ENCODE assay signal across 31 cellular contexts in genomic region chr17:80422981-80423380, GRCh38. TPM values are rescaled to one million over a fixed set of nuclear protein-coding genes. Genes with fewer than 3 reads are reported as not detected.
DNase-seq lines count a peak whose midpoint lies in the region; ATAC-seq, FAIRE-seq and TF ChIP-seq lines count a peak whose summit lies in the region.
"Had no signal": no experiment of that assay in that cellular context is flagged by ENCODE, and none has a peak within 500 bp of the region (broad histone marks: within the 10 kb centered on the region; RNA-seq: fewer than 3 reads in every experiment).

No MANE protein-coding gene starts in this region.

- ATAC-seq in GM12878 (no peak), left ventricle myocardium superior (peak; percentile 34)
- ATAC-seq in naive thymus-derived CD8-positive, alpha-beta T cell = no peak
- ATAC-seq: esophagus mucosa; natural killer cell treated with Interleukin-12 subunit alpha and Interleukin-12 subunit beta and Interleukin-15 and Interleukin-18, amount 100 ng/mL, for 72 hours; sciatic nerve; stimulated activated naive B cell treated with anti-CD40 and anti-IgM and Interleukin-4, amounts not matched to agents 10 μg/mL and 1 μg/mL and 100 μg/mL, for 72 hours had no signal

- H3K27me3 ChIP-seq in GM12878 (replicated peaks in 1 of 2; ENCODE audit: control insufficient read depth in 2 of 2, insufficient read depth in 2 of 2, low read length in 1 of 2) (no peaks in the 10 kb centered on the region), PC-9 (ENCODE audit: insufficient read depth, low read depth) (no peaks in the 10 kb centered on the region)
- H3K27me3 ChIP-seq: ovary, Peyer's patch, SJSA1, suprapubic skin had no signal

- H3K9ac ChIP-seq in GM12878 (ENCODE audit: control insufficient read depth, insufficient read depth, low read length) = no peak overlapping the region
- H3K9ac ChIP-seq: GM23248 had no signal

- intact Hi-C loops in GM12878 (cut with micrococcal nuclease; ENCODE audit: unreplicated experiment) (loop anchor here (10.0 kb wide), 1 partner anchor 312 kb away; no protein-coding TSS in a partner anchor), left ventricle myocardium superior (cut with micrococcal nuclease) (no loop called here), posterior vena cava (cut with DNase I) (loop anchor here in 1 of 2 donors (10.0 kb wide), 1 partner anchor 682 kb away; no protein-coding TSS in a partner anchor), PC-9 (cut with micrococcal nuclease; ENCODE audit: unreplicated experiment) (no loop called here)

- peaks cover 8 to 26% (median 18%) of the 10 kb centered on the region in 4 donors for H3K4me1 Mint-ChIP-seq in naive thymus-derived CD8-positive, alpha-beta T cell

- H3K9me3 ChIP-seq in GM12878 (replicated peaks; ENCODE audit: control insufficient read depth, insufficient read depth, low read length) (no peaks in the 10 kb centered on the region), PC-9 (ENCODE audit: insufficient read depth, low read depth) (no peaks in the 10 kb centered on the region)
- H3K9me3 ChIP-seq: ovary, Peyer's patch, SJSA1, suprapubic skin had no signal

- no peak for TF ChIP-seq EP300 in GM12878 (IDR thresholded peaks at IDR 0.05; ENCODE audit: borderline replicate concordance in 1 of 2, control insufficient read depth in 1 of 2, low read depth in 2 of 2, low read length in 2 of 2)

- CTCF ChIA-PET in GM12878 (lab: Yijun Ruan, JAX) (no interaction called here), PC-9 (lab: Charles Lee) (interaction anchor here (0.5 to 0.7 kb wide), 2 partner anchors 409 to 601 kb away, joined by 4 read pairs; no protein-coding TSS in a partner anchor)

- no peak overlapping the region for H3K4me2 ChIP-seq in GM12878 (ENCODE audit: control insufficient read depth, insufficient read depth)
- H3K4me2 ChIP-seq in PC-9 = no peak overlapping the region

- H3K27me3 Mint-ChIP-seq in naive thymus-derived CD8-positive, alpha-beta T cell = no peaks in the 10 kb centered on the region
- H3K27me3 Mint-ChIP-seq: activated CD4-positive, alpha-beta memory T cell treated with anti-CD3 and anti-CD28 coated beads for 36 hours; activated naive CD8-positive, alpha-beta T cell; natural killer cell treated with Interleukin-12 subunit alpha and Interleukin-12 subunit beta and Interleukin-15 and Interleukin-18, amount 100 ng/mL, for 72 hours; stimulated activated naive B cell treated with anti-CD40 and anti-IgM and Interleukin-4, amounts not matched to agents 10 μg/mL and 1 μg/mL and 100 μg/mL, for 72 hours had no signal

- FAIRE-seq in GM12878 (lab: Jason Lieb, UNC) = no peak
- FAIRE-seq: TTC549 had no signal

- H2AFZ ChIP-seq in GM12878 (ENCODE audit: control insufficient read depth, low read depth, low read length) = no peak overlapping the region
- no peak overlapping the region for H2AFZ ChIP-seq in PC-9
- H2AFZ ChIP-seq: GM23248 had no signal

- 0 out of 2 replicates have a peak, but pooled peaks have one; percentile 31 for TF ChIP-seq POLR2A in GM12878 (IDR thresholded peaks at IDR 0.05; ENCODE audit: low read depth, low read length)

- no peak for TF ChIP-seq RAD21 in GM12878 (IDR thresholded peaks at IDR 0.05; ENCODE audit: insufficient read depth, low read depth, low read length)

- H3K36me3 Mint-ChIP-seq in naive thymus-derived CD8-positive, alpha-beta T cell = peaks cover 0 to 11% (median 0%) of the 10 kb centered on the region in 3 donors
- H3K36me3 Mint-ChIP-seq: activated CD4-positive, alpha-beta memory T cell treated with anti-CD3 and anti-CD28 coated beads for 36 hours had no signal

- TF ChIP-seq CTCF in GM12878 (IDR thresholded peaks at IDR 0.05 in 2 of 3, conservative IDR thresholded peaks at IDR 0.05 in 1 of 3; ENCODE audit: control insufficient read depth in 2 of 3, extremely low read depth in 1 of 3, insufficient read depth in 1 of 3, low read depth in 3 of 3, low read length in 3 of 3) (no peak), PC-9 (conservative IDR thresholded peaks at IDR 0.05) (no peak)

- DNase-seq in CD1c-positive myeloid dendritic cell (ENCODE audit: extremely low spot score) (peak; percentile 30), GM12878 (ENCODE audit: low read depth, low spot score) (no peak), left ventricle myocardium superior (peak; percentile 54), posterior vena cava (ENCODE audit: low spot score) (peak; percentile 87), PC-9 (no peak), NCI-H510A treated with DMSO at 0.1 percent for 48 hours (lab: John Stamatoyannopoulos, UW) (no peak), NCI-H446 (lab: John Stamatoyannopoulos, UW) (no peak)
- no peak for DNase-seq in naive thymus-derived CD8-positive, alpha-beta T cell
- DNase-seq: activated CD4-positive, alpha-beta memory T cell treated with anti-CD3 and anti-CD28 coated beads for 36 hours; activated CD8-positive, alpha-beta memory T cell treated with anti-CD3 and anti-CD28 coated beads, Interleukin-2, amount 50 U/mL, for 4 hours; COR-L47; DND-41; foreskin melanocyte; GM23248; hippocampal formation; NCI-H1694 treated with DMSO at 0.1 percent for 48 hours; NCI-H526; stimulated activated CD4-positive, alpha-beta T cell treated with anti-CD3 and anti-CD28 coated beads, Interleukin-4, amount 100 ng/mL, for 4 hours; stimulated activated naive B cell treated with anti-CD40 and anti-IgM and Interleukin-4, amounts not matched to agents 10 μg/mL and 1 μg/mL and 100 μg/mL, for 72 hours had no signal

- H3F3A ChIP-seq in PC-9 (ENCODE audit: insufficient read depth, low read depth) = no peaks in the 10 kb centered on the region

- H3K36me3 ChIP-seq in GM12878 (ENCODE audit: control insufficient read depth in 2 of 2, insufficient read depth in 2 of 2, low read length in 1 of 2) (no peaks in the 10 kb centered on the region), PC-9 (ENCODE audit: low read depth) (no peaks in the 10 kb centered on the region)
- H3K36me3 ChIP-seq: ovary had no signal

- H3K27ac Mint-ChIP-seq in naive thymus-derived CD8-positive, alpha-beta T cell = peak overlapping the region in 1 of 10 donors; percentile 51
- H3K27ac Mint-ChIP-seq: activated CD4-positive, alpha-beta memory T cell treated with anti-CD3 and anti-CD28 coated beads for 36 hours; activated naive CD8-positive, alpha-beta T cell; natural killer cell treated with Interleukin-12 subunit alpha and Interleukin-12 subunit beta and Interleukin-15 and Interleukin-18, amount 100 ng/mL, for 72 hours; T-helper 1 cell treated with Interleukin-12 subunit alpha and Interleukin-12 subunit beta and Interleukin-4 antibody, amounts not matched to agents 30 μg/mL and 1 μg/mL, for 36 hours had no signal

- in situ Hi-C loops in GM12878 (cut with MboI) = no loop called here

- POLR2A ChIA-PET in GM12878 (lab: Charles Lee) (no interaction called here), PC-9 (lab: Charles Lee; ENCODE audit: unreplicated experiment) (no interaction called here)
- POLR2A ChIA-PET in naive thymus-derived CD8-positive, alpha-beta T cell (lab: Charles Lee) = interaction anchor here (1.2 kb wide), 1 partner anchor 8 kb away, joined by 6 read pairs; the partner anchor contains the start of gene ENDOV

- H3K27ac ChIP-seq in GM12878 (ENCODE audit: control insufficient read depth, insufficient read depth) (no peak overlapping the region), PC-9 (no peak overlapping the region)
- H3K27ac ChIP-seq: coronary artery, GM23248, ovary, Peyer's patch, SJSA1, suprapubic skin had no signal

- H3K4me3 ChIP-seq in GM12878 (no peak overlapping the region), PC-9 (no peak overlapping the region)
- H3K4me3 ChIP-seq: coronary artery, GM23248, ovary, Peyer's patch, SJSA1, suprapubic skin had no signal

- RAD21 ChIA-PET in GM12878 (lab: Charles Lee; ENCODE audit: unreplicated experiment) = no interaction called here

- H3K9me3 Mint-ChIP-seq in naive thymus-derived CD8-positive, alpha-beta T cell = no peaks in the 10 kb centered on the region
- H3K9me3 Mint-ChIP-seq: activated CD4-positive, alpha-beta memory T cell treated with anti-CD3 and anti-CD28 coated beads for 36 hours; natural killer cell treated with Interleukin-12 subunit alpha and Interleukin-12 subunit beta and Interleukin-15 and Interleukin-18, amount 100 ng/mL, for 72 hours; stimulated activated naive B cell treated with anti-CD40 and anti-IgM and Interleukin-4, amounts not matched to agents 10 μg/mL and 1 μg/mL and 100 μg/mL, for 72 hours; T-helper 1 cell treated with Interleukin-12 subunit alpha and Interleukin-12 subunit beta and Interleukin-4 antibody, amounts not matched to agents 30 μg/mL and 1 μg/mL, for 36 hours had no signal

- H3K79me2 ChIP-seq in GM12878 (ENCODE audit: control insufficient read depth, insufficient read depth, low read length) (no peaks in the 10 kb centered on the region), PC-9 (ENCODE audit: low read depth) (no peaks in the 10 kb centered on the region)

- peaks cover 3% of the 10 kb centered on the region for H3K4me1 ChIP-seq in GM12878 (ENCODE audit: control insufficient read depth, insufficient read depth, low read length)
- no peaks in the 10 kb centered on the region for H3K4me1 ChIP-seq in PC-9 (replicated peaks; ENCODE audit: insufficient read depth)
- H3K4me1 ChIP-seq: SJSA1 had no signal

- H3K4me3 Mint-ChIP-seq in naive thymus-derived CD8-positive, alpha-beta T cell = no peak overlapping the region
- H3K4me3 Mint-ChIP-seq: activated CD4-positive, alpha-beta memory T cell treated with anti-CD3 and anti-CD28 coated beads for 36 hours; activated naive CD8-positive, alpha-beta T cell; natural killer cell treated with Interleukin-12 subunit alpha and Interleukin-12 subunit beta and Interleukin-15 and Interleukin-18, amount 100 ng/mL, for 72 hours; stimulated activated naive B cell treated with anti-CD40 and anti-IgM and Interleukin-4, amounts not matched to agents 10 μg/mL and 1 μg/mL and 100 μg/mL, for 72 hours; T-helper 1 cell treated with Interleukin-12 subunit alpha and Interleukin-12 subunit beta and Interleukin-4 antibody, amounts not matched to agents 30 μg/mL and 1 μg/mL, for 36 hours had no signal

- no peaks in the 10 kb centered on the region; the same call in 1 of the 2 replicates for H4K20me1 ChIP-seq in GM12878 (ENCODE audit: control insufficient read depth, insufficient read depth)
- H4K20me1 ChIP-seq in PC-9 (ENCODE audit: insufficient read depth) = no peaks in the 10 kb centered on the region

- SMC1A ChIA-PET in GM12878 (lab: Charles Lee; ENCODE audit: uncharacterized antibody, unreplicated experiment) = no interaction called here

- BruUV-seq in GM12878 (replicated peaks; lab: Mats Ljungman, UMichigan) (no TSS peak), PC-9 (replicated peaks; lab: Mats Ljungman, UMichigan) (no TSS peak)

- WGBS in GM12878 (ENCODE audit: insufficient coverage, insufficient replicate concordance, low lambda C conversion rate, missing lambda C conversion rate) = 61% methylated on average over 18 of the region's 20 CpGs

- no peaks in the 10 kb centered on the region for H3K9me2 ChIP-seq in PC-9 (ENCODE audit: insufficient read depth)

RNA-seq across cellular contexts. Expression of gene ENDOV, which starts 8.0 kb away (rescaled TPM):
- 27.5 and 31.4 TPM in 2 replicates for total RNA-seq in GM12878 (2013; cell fraction: nucleolus; rRNA removed)
- 7.3 and 10.1 TPM in 2 replicates for total RNA-seq in GM12878 (2014; rRNA removed)
- 3.0 and 3.8 TPM in 2 replicates for total RNA-seq in GM12878 (2014; rRNA removed; fragmentation: Illumina TruSeq; extraction: Trizol)
- total RNA-seq in GM12878 (2021) = 10.7 and 11.9 TPM in 2 replicates
- 5.6 TPM for polyA plus RNA-seq in GM12878 (2011; ENCODE audit: low read depth)
- polyA plus RNA-seq in GM12878 (2011; rRNA removed) = 5.0 and 6.6 TPM in 2 replicates
- polyA plus RNA-seq in GM12878 (2011; cell fraction: cytosol; rRNA removed) = 9.0 and 10.5 TPM in 2 replicates
- 17.5 and 22.4 TPM in 2 replicates for polyA plus RNA-seq in GM12878 (2011; cell fraction: nucleus; rRNA removed)
- 10.7 and 11.6 TPM in 2 replicates for polyA plus RNA-seq in GM12878 (2012)
- polyA plus RNA-seq in GM12878 (2014; fragmentation: Illumina TruSeq; extraction: Trizol) = 1.6 and 3.1 TPM in 2 replicates
- polyA plus RNA-seq in GM12878 (2014; fragmentation: Nextera tagmentation; extraction: Ambion mirVana) = 1 to 10 TPM in 1 of 2 experiments, under 1 TPM in 1; 0.63 to 4.5 TPM
- 9.6 and 10.3 TPM in 2 replicates for polyA plus RNA-seq in GM12878 (2014; rRNA removed)
- 10 to 100 TPM; 10.4 to 11.6 TPM for polyA plus RNA-seq in GM12878 (2016; fragmentation: Nextera tagmentation; extraction: Ambion mirVana)
- 8.2 and 15.3 TPM in 2 replicates for polyA minus RNA-seq in GM12878 (2011; rRNA and poly(A)+ RNA removed)
- polyA minus RNA-seq in GM12878 (2011; cell fraction: cytosol; rRNA and poly(A)+ RNA removed) = 2.8 TPM in 2 replicates
- polyA minus RNA-seq in GM12878 (2011; cell fraction: nucleus; rRNA and poly(A)+ RNA removed) = 8.0 and 17.9 TPM in 2 replicates
- 9.1 TPM for total RNA-seq in left ventricle myocardium superior
- 10 to 100 TPM; 14.1 to 15.5 TPM for total RNA-seq in posterior vena cava
- 50.3 and 84.8 TPM in 2 replicates for total RNA-seq in PC-9 (2021)
- total RNA-seq in naive thymus-derived CD8-positive, alpha-beta T cell = 10 to 100 TPM; 20.6 TPM
- polyA plus RNA-seq in naive thymus-derived CD8-positive, alpha-beta T cell = 10 to 100 TPM in 1 of 3 donors, 1 to 10 TPM in 2; 7.5 to 10.3 (median 9.5) TPM

RNA-seq across cellular contexts. Expression of gene NPTX1, which starts 53.4 kb away (rescaled TPM):
- not detected in 2 replicates for total RNA-seq in GM12878 (2013; cell fraction: nucleolus; rRNA removed)
- not detected in 2 replicates for total RNA-seq in GM12878 (2014; rRNA removed)
- total RNA-seq in GM12878 (2014; rRNA removed; fragmentation: Illumina TruSeq; extraction: Trizol) = not detected in 2 replicates
- total RNA-seq in GM12878 (2021) = 0.05 TPM in 1 of 2 replicates, not detected in the other
- not detected for polyA plus RNA-seq in GM12878 (2011; ENCODE audit: low read depth)
- polyA plus RNA-seq in GM12878 (2011; rRNA removed) = not detected in 2 replicates
- 0.01 and 0.02 TPM in 2 replicates for polyA plus RNA-seq in GM12878 (2011; cell fraction: cytosol; rRNA removed)
- polyA plus RNA-seq in GM12878 (2011; cell fraction: nucleus; rRNA removed) = 0.03 and 0.04 TPM in 2 replicates
- 0.08 TPM in 2 replicates for polyA plus RNA-seq in GM12878 (2012)
- polyA plus RNA-seq in GM12878 (2014; fragmentation: Illumina TruSeq; extraction: Trizol) = not detected in 2 replicates
- not detected for polyA plus RNA-seq in GM12878 (2014; fragmentation: Nextera tagmentation; extraction: Ambion mirVana)
- polyA plus RNA-seq in GM12878 (2014; rRNA removed) = not detected in 2 replicates
- polyA plus RNA-seq in GM12878 (2016; fragmentation: Nextera tagmentation; extraction: Ambion mirVana) = not detected
- polyA minus RNA-seq in GM12878 (2011; rRNA and poly(A)+ RNA removed) = not detected in 2 replicates
- polyA minus RNA-seq in GM12878 (2011; cell fraction: cytosol; rRNA and poly(A)+ RNA removed) = not detected in 2 replicates
- not detected in 2 replicates for polyA minus RNA-seq in GM12878 (2011; cell fraction: nucleus; rRNA and poly(A)+ RNA removed)
- not detected for total RNA-seq in left ventricle myocardium superior
- total RNA-seq in posterior vena cava = under 1 TPM; 0.14 to 0.37 TPM
- total RNA-seq in PC-9 (2021) = 6.1 and 6.9 TPM in 2 replicates
- not detected for total RNA-seq in naive thymus-derived CD8-positive, alpha-beta T cell
- not detected for polyA plus RNA-seq in naive thymus-derived CD8-positive, alpha-beta T cell
- total RNA-seq: esophagus mucosa had no signal
- polyA plus RNA-seq: liver had no signal

Comparison
In these comparisons a context has a peak if more than half of its experiments do, and no peak if none do; other contexts are left out.
1. DNase-seq: peak in CD1c-positive myeloid dendritic cell (single experiment), left ventricle myocardium superior (single experiment) and posterior vena cava (single experiment); none in GM12878 (single experiment), PC-9 (0 of 2), NCI-H510A treated with DMSO at 0.1 percent for 48 hours (single experiment), naive thymus-derived CD8-positive, alpha-beta T cell (0 of 10) and NCI-H446 (0 of 2).